14 cellular contexts compared by ENCODE assay signal in the genomic region with DNA sequence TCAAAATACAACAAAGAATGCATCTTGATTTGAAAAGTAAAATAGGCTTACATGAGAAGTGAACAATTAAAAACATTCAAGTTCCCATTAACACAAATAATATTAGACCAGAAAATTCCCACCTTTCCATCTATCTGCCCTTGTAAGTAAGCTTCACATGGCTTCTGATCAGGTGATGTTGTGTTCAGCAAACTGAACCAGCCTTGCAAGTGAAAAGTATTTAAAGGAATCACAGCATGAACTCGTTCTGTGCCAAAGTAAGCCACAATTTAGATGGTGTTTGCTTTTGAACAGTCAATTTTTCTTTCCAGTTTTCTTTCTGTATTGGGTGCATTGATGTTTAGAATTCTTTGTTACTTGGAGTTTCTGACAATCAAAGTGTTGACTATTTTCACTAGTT.
A peak's percentile ranks its signal among the peaks of the same experiment; 100 is the strongest.
DNase-seq lines count a peak whose midpoint lies in the region; ATAC-seq and TF ChIP-seq lines count a peak whose summit lies in the region.
"Had no signal": no experiment of that assay in that cellular context is flagged by ENCODE, and none has a peak within 500 bp of the region (broad histone marks: within the 10 kb centered on the region; RNA-seq: fewer than 3 reads in every experiment).

No MANE protein-coding gene starts in this region.

- TSS peak; percentile 27 for BruUV-seq in Panc1 (replicated peaks; lab: Mats Ljungman, UMichigan)

- peak; percentile 5 for DNase-seq in NCI-H345 (lab: John Stamatoyannopoulos, UW)
- no peak for DNase-seq in NCI-H345 treated with DMSO at 0.1 percent for 48 hours (lab: John Stamatoyannopoulos, UW; ENCODE audit: unreplicated experiment)
- no peak for DNase-seq in Panc1 (ENCODE audit: low read depth, low spot score)
- DNase-seq in cerebellar cortex (ENCODE audit: low spot score) = peak; percentile 13
- no peak for DNase-seq in substantia nigra (lab: John Stamatoyannopoulos, UW)
- DNase-seq: 8988T; AML-193; Caco-2; CD8-positive, alpha-beta memory T cell; IMR-90 had no signal

- no peaks in the 10 kb centered on the region for H3K4me1 ChIP-seq in Panc1 (ENCODE audit: control insufficient read depth, insufficient read depth, low read length)
- H3K4me1 ChIP-seq: Caco-2 had no signal

- in situ Hi-C loops in Panc1 (cut with HindIII; ENCODE audit: low pct_unique_long_range_greater_than_20kb, low sequenced_read_pairs) = no loop called here

- H3K27ac ChIP-seq in Panc1 (ENCODE audit: low read length) = no peak overlapping the region
- H3K27ac ChIP-seq in substantia nigra (ENCODE audit: low read depth, low read length, poor library complexity, severe bottlenecking) = no peak overlapping the region
- H3K27ac ChIP-seq: BLaER1 had no signal

- POLR2A ChIA-PET in Panc1 (lab: Charles Lee) = no interaction called here

- ATAC-seq in Panc1 (no peak), HG02642 (IDR thresholded peaks at IDR 0.05; ENCODE audit: poor library complexity, unreplicated experiment) (no peak), GM19324 (IDR thresholded peaks at IDR 0.05; ENCODE audit: low FRiP score, unreplicated experiment) (no peak)
- ATAC-seq: HCT116 had no signal

- H3K36me3 ChIP-seq in Panc1 (ENCODE audit: control insufficient read depth, insufficient read depth, low read length) = no peaks in the 10 kb centered on the region
- H3K36me3 ChIP-seq: BLaER1 had no signal

- peaks cover 18% of the 10 kb centered on the region for H3K27me3 ChIP-seq in Panc1 (ENCODE audit: control insufficient read depth, insufficient read depth, low read length)
- H3K27me3 ChIP-seq: BLaER1 had no signal

- H3K9me3 ChIP-seq in Panc1 (ENCODE audit: control insufficient read depth, insufficient read depth, low read depth, low read length) = no peaks in the 10 kb centered on the region
- H3K9me3 ChIP-seq: BLaER1, Caco-2 had no signal

- no peak overlapping the region for H3K4me3 ChIP-seq in Panc1 (ENCODE audit: low read depth in 2 of 2, low read length in 2 of 2)
- H3K4me3 ChIP-seq: BLaER1 had no signal

- CTCF ChIA-PET in Panc1 (lab: Charles Lee) = no interaction called here

- intact Hi-C loops in Panc1 (cut with micrococcal nuclease; ENCODE audit: unreplicated experiment) = no loop called here

- no peak for TF ChIP-seq CTCF in Panc1 (IDR thresholded peaks at IDR 0.05)

Comparison
In these comparisons a context has a peak if more than half of its experiments do, and no peak if none do; other contexts are left out.
1. DNase-seq: peak in NCI-H345 (single experiment) and cerebellar cortex (single experiment); none in NCI-H345 treated with DMSO at 0.1 percent for 48 hours (single experiment), Panc1 (single experiment) and substantia nigra (0 of 49).